Comparison of ENCODE assay signal across 9 cellular contexts in the genomic region with DNA sequence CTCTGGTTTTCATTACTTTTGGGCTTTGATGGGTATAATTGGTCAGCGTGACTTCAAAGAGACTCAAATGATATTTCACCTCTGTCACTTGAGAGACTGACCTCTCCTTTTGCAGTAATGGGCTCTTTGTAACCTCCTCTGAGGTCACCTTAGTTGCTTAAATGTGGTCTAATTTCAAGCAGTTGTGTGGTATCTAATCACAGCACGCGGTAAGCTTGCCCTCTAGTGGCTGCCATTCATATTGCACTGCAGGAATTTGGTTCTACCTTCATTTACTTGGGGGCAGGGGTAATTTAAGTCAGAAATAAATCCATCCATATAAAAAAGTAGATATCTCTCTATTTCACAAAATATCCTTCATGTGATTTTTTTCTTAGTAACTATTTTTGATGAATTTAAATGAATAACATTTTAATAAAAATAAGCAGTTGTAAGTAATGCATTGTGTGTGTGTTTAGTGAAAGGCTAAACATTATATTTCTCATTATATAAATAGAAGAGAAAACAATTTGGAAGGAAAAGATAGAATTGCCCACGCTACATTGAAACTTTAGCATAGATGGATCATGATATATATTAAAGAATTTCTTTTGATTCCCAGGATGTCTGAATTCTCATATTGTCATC. TPM values are rescaled to one million over a fixed set of nuclear protein-coding genes. Genes with fewer than 3 reads are reported as not detected.
DNase-seq lines count a peak whose midpoint lies in the region; ATAC-seq and TF ChIP-seq lines count a peak whose summit lies in the region.
"Had no signal": no experiment of that assay in that cellular context is flagged by ENCODE, and none has a peak within 500 bp of the region (broad histone marks: within the 10 kb centered on the region; RNA-seq: fewer than 3 reads in every experiment).

No MANE protein-coding gene starts in this region.

- 4 to 7% methylated on average over 4 of the region's 4 CpGs for WGBS in lung, 2 donors

- H2AFZ ChIP-seq in MM.1S (ENCODE audit: low read length): peak overlapping the region; percentile 33; the same call in 1 of the 2 replicates

- H3K36me3 Mint-ChIP-seq in T-helper 17 cell (ENCODE audit: low read depth): no peaks in the 10 kb centered on the region
- H3K36me3 Mint-ChIP-seq in stimulated activated naive B cell treated with anti-CD40 and anti-IgM and Interleukin-4, amounts not matched to agents 10 μg/mL and 1 μg/mL and 100 μg/mL, for 72 hours: no peaks in the 10 kb centered on the region
- H3K36me3 Mint-ChIP-seq: IgD-negative memory B cell had no signal

- H3K27me3 ChIP-seq in A673 (replicated peaks; ENCODE audit: insufficient read depth, low read depth, low read length, poor library complexity) (no peaks in the 10 kb centered on the region), MM.1S (replicated peaks; ENCODE audit: insufficient read depth, low read length) (no peaks in the 10 kb centered on the region), dorsolateral prefrontal cortex (peaks cover 0 to 10% (median 0%) of the 10 kb centered on the region in 45 donors), lung (ENCODE audit: control insufficient read depth, insufficient read depth) (no peaks in the 10 kb centered on the region)

- no peak overlapping the region for H3K27ac ChIP-seq in A673 (ENCODE audit: low read depth, low read length, poor library complexity, severe bottlenecking)
- H3K27ac ChIP-seq in MM.1S (ENCODE audit: low read length): no peak overlapping the region
- no peak overlapping the region for H3K27ac ChIP-seq in dorsolateral prefrontal cortex
- no peak overlapping the region for H3K27ac ChIP-seq in lung (ENCODE audit: low read depth in 1 of 2, low read length in 1 of 2)

- H3K9me2 ChIP-seq in MM.1S (replicated peaks; ENCODE audit: insufficient read depth, low read length): no peaks in the 10 kb centered on the region

- no TSS peak for BruUV-seq in A673 (replicated peaks; lab: Mats Ljungman, UMichigan)

- no peak overlapping the region for H3K27ac Mint-ChIP-seq in T-helper 17 cell
- no peak overlapping the region for H3K27ac Mint-ChIP-seq in stimulated activated naive B cell treated with anti-CD40 and anti-IgM and Interleukin-4, amounts not matched to agents 10 μg/mL and 1 μg/mL and 100 μg/mL, for 72 hours
- H3K27ac Mint-ChIP-seq: IgD-negative memory B cell had no signal

- DNase-seq in A673 (ENCODE audit: low spot score) (peak; percentile 60), GM12864 (ENCODE audit: low read depth) (peak; percentile 25), HFF-Myc (ENCODE audit: extremely low read depth, low read depth) (peak; percentile 46), MM.1S (peak; percentile 81), T-helper 17 cell (peak in 1 of 3 donors; percentile 16), dorsolateral prefrontal cortex (peak in 7 of 10 donors; percentile 34 to 73 (median 53)), lung (ENCODE audit: low spot score) (peak; percentile 41)
- peak; percentile 9 for DNase-seq in stimulated activated naive B cell treated with anti-CD40 and anti-IgM and Interleukin-4, amounts not matched to agents 10 μg/mL and 1 μg/mL and 100 μg/mL, for 72 hours

- H4K20me1 ChIP-seq in MM.1S (ENCODE audit: insufficient read depth, low read length): no peaks in the 10 kb centered on the region

- no peak overlapping the region for H3K9ac ChIP-seq in MM.1S (ENCODE audit: low read length)

- H3K4me3 Mint-ChIP-seq in T-helper 17 cell: no peak overlapping the region
- H3K4me3 Mint-ChIP-seq in stimulated activated naive B cell treated with anti-CD40 and anti-IgM and Interleukin-4, amounts not matched to agents 10 μg/mL and 1 μg/mL and 100 μg/mL, for 72 hours: no peak overlapping the region
- H3K4me3 Mint-ChIP-seq: IgD-negative memory B cell had no signal

- no peaks in the 10 kb centered on the region for H3F3A ChIP-seq in MM.1S (ENCODE audit: insufficient read depth, low read length)

- H3K4me3 ChIP-seq in A673 (ENCODE audit: low read depth, low read length, poor library complexity, severe bottlenecking) (no peak overlapping the region), GM12864 (ENCODE audit: low read depth, low read length) (no peak overlapping the region), HFF-Myc (replicated peaks; ENCODE audit: low read depth, low read length) (no peak overlapping the region), MM.1S (ENCODE audit: low read length) (no peak overlapping the region), dorsolateral prefrontal cortex (no peak overlapping the region), lung (no peak overlapping the region)

- intact Hi-C loops in A673 (cut with micrococcal nuclease; ENCODE audit: unreplicated experiment): loop anchor here (1.0 kb wide), 1 partner anchor 295 kb away; no protein-coding TSS in a partner anchor
- intact Hi-C loops in dorsolateral prefrontal cortex (cut with DNase I): loop anchor here in 1 of 2 donors (5.0 kb wide), 1 partner anchor 295 kb away; no protein-coding TSS in a partner anchor

- ATAC-seq in T-helper 17 cell: peak; percentile 70
- no peak for ATAC-seq in lung (ENCODE audit: insufficient read depth, low FRiP score)
- ATAC-seq in stimulated activated naive B cell treated with anti-CD40 and anti-IgM and Interleukin-4, amounts not matched to agents 10 μg/mL and 1 μg/mL and 100 μg/mL, for 72 hours (replicated peaks): peak; percentile 75 to 78

- H3K9me3 ChIP-seq in A673 (ENCODE audit: low read depth, low read length, poor library complexity, severe bottlenecking) (no peaks in the 10 kb centered on the region), MM.1S (replicated peaks; ENCODE audit: insufficient read depth, low read length) (no peaks in the 10 kb centered on the region), T-helper 17 cell (ENCODE audit: control insufficient read depth, low read length, poor library complexity, severe bottlenecking) (no peaks in the 10 kb centered on the region), lung (ENCODE audit: control insufficient read depth in 2 of 2, insufficient read depth in 1 of 2, low read length in 1 of 2) (no peaks in the 10 kb centered on the region)

- no peaks in the 10 kb centered on the region for H3K36me3 ChIP-seq in A673 (ENCODE audit: insufficient read depth, low read length, poor library complexity, severe bottlenecking)
- H3K36me3 ChIP-seq in MM.1S (replicated peaks; ENCODE audit: insufficient read depth, low read length): no peaks in the 10 kb centered on the region
- H3K36me3 ChIP-seq in lung (ENCODE audit: control insufficient read depth in 2 of 2, insufficient read depth in 2 of 2, low read length in 2 of 2): no peaks in the 10 kb centered on the region

- TF ChIP-seq CTCF in A673 (conservative IDR thresholded peaks at IDR 0.05; ENCODE audit: low read depth, low read length) (peak; percentile 87), GM12864 (IDR thresholded peaks at IDR 0.05; ENCODE audit: low read depth, low read length, missing control alignments) (peak; percentile 88), HFF-Myc (IDR thresholded peaks at IDR 0.05; ENCODE audit: low read depth, low read length, missing control alignments) (peak; percentile 97), MM.1S (IDR thresholded peaks at IDR 0.05; ENCODE audit: low read length) (peak; percentile 98), dorsolateral prefrontal cortex (IDR thresholded peaks at IDR 0.05 in 54 of 56, conservative IDR thresholded peaks at IDR 0.05 in 2 of 56; ENCODE audit: low read depth in 1 of 56, partially characterized antibody in 56 of 56) (peak; percentile 67 to 96 (median 89)), lung (IDR thresholded peaks at IDR 0.05; ENCODE audit: control extremely low read depth, extremely low read depth) (peak; percentile 79)

- POLR2A ChIA-PET in A673 (lab: Charles Lee; ENCODE audit: low non-redundant PET): no interaction called here

- peaks cover 36% of the 10 kb centered on the region for H3K27me3 Mint-ChIP-seq in T-helper 17 cell
- peaks cover 5 to 15% of the 10 kb centered on the region in 2 donors for H3K27me3 Mint-ChIP-seq in stimulated activated naive B cell treated with anti-CD40 and anti-IgM and Interleukin-4, amounts not matched to agents 10 μg/mL and 1 μg/mL and 100 μg/mL, for 72 hours

- no peaks in the 10 kb centered on the region for H3K9me3 Mint-ChIP-seq in stimulated activated naive B cell treated with anti-CD40 and anti-IgM and Interleukin-4, amounts not matched to agents 10 μg/mL and 1 μg/mL and 100 μg/mL, for 72 hours
- H3K9me3 Mint-ChIP-seq: IgD-negative memory B cell had no signal

- no peaks in the 10 kb centered on the region for H3K4me1 ChIP-seq in A673 (ENCODE audit: insufficient read depth, low read length, poor library complexity, severe bottlenecking)
- H3K4me1 ChIP-seq in MM.1S (ENCODE audit: low read length): peaks cover 6% of the 10 kb centered on the region
- H3K4me1 ChIP-seq in lung (ENCODE audit: control insufficient read depth in 2 of 2, insufficient read depth in 2 of 2, low read length in 2 of 2): no peaks in the 10 kb centered on the region

- H3K4me2 ChIP-seq in MM.1S (ENCODE audit: low read depth, low read length): 0 out of 2 replicates have a peak overlapping the region, but pooled peaks have one; percentile 12

- H3K79me2 ChIP-seq in MM.1S (ENCODE audit: low read length): no peaks in the 10 kb centered on the region

- CTCF ChIA-PET in A673 (lab: Charles Lee): no interaction called here

- peaks cover 3% of the 10 kb centered on the region for H3K4me1 Mint-ChIP-seq in T-helper 17 cell
- H3K4me1 Mint-ChIP-seq in stimulated activated naive B cell treated with anti-CD40 and anti-IgM and Interleukin-4, amounts not matched to agents 10 μg/mL and 1 μg/mL and 100 μg/mL, for 72 hours: peaks cover 0 to 2% of the 10 kb centered on the region in 2 donors
- H3K4me1 Mint-ChIP-seq: IgD-negative memory B cell had no signal

RNA-seq across cellular contexts. Expression of a gene that starts 55.0 kb away (rescaled TPM):
- not detected in 2 replicates for total RNA-seq in A673 (2021)
- not detected for total RNA-seq in T-helper 17 cell
- total RNA-seq in dorsolateral prefrontal cortex: 10 to 100 TPM in 112 of 120 experiments, 1 to 10 TPM in 8; 4.1 to 39.9 (median 19.5) TPM
- total RNA-seq in lung: under 1 TPM; 0.28 to 0.63 TPM
- polyA plus RNA-seq in lung: under 1 TPM; 0.02 to 0.05 TPM
- polyA plus RNA-seq: IgD-negative memory B cell had no signal
